1 cellular context compared by ENCODE assay signal in the genomic region with DNA sequence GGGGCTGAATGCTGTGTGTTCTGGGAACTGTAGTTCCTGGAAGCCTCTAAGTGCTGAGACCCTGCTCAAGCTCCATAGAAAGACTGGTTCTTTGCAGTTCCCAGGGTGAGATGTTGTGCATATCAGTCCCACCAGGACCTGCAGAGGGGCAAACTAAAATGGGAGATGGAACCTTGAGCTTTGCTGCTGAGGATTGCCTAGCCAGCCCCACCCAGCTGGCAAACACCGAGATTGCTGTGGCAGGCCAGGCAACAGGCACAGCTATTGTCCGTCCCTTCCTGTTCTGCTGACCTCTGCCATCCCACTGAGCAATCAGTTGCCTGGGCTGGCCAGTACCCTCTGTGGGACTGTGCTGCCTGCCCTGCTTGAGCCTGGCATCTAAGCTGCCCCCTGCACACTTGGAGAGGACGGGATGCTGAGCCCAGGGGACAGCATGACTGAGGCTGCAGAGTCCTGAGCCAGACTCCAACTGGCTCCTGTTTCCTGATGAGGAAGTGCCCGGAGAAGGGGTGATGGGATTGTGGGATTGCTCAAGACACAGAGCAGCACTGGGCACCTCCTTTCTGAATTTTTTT.
A peak's percentile ranks its signal among the peaks of the same experiment; 100 is the strongest.
TF ChIP-seq lines count a peak whose summit lies in the region.

No MANE protein-coding gene starts in this region.

TF ChIP-seq in HepG2, 621 proteins besides CTCF, POLR2A, EP300 and RAD21 (continued from another document and continues in another):
- TF ChIP-seq, protein P1, sequence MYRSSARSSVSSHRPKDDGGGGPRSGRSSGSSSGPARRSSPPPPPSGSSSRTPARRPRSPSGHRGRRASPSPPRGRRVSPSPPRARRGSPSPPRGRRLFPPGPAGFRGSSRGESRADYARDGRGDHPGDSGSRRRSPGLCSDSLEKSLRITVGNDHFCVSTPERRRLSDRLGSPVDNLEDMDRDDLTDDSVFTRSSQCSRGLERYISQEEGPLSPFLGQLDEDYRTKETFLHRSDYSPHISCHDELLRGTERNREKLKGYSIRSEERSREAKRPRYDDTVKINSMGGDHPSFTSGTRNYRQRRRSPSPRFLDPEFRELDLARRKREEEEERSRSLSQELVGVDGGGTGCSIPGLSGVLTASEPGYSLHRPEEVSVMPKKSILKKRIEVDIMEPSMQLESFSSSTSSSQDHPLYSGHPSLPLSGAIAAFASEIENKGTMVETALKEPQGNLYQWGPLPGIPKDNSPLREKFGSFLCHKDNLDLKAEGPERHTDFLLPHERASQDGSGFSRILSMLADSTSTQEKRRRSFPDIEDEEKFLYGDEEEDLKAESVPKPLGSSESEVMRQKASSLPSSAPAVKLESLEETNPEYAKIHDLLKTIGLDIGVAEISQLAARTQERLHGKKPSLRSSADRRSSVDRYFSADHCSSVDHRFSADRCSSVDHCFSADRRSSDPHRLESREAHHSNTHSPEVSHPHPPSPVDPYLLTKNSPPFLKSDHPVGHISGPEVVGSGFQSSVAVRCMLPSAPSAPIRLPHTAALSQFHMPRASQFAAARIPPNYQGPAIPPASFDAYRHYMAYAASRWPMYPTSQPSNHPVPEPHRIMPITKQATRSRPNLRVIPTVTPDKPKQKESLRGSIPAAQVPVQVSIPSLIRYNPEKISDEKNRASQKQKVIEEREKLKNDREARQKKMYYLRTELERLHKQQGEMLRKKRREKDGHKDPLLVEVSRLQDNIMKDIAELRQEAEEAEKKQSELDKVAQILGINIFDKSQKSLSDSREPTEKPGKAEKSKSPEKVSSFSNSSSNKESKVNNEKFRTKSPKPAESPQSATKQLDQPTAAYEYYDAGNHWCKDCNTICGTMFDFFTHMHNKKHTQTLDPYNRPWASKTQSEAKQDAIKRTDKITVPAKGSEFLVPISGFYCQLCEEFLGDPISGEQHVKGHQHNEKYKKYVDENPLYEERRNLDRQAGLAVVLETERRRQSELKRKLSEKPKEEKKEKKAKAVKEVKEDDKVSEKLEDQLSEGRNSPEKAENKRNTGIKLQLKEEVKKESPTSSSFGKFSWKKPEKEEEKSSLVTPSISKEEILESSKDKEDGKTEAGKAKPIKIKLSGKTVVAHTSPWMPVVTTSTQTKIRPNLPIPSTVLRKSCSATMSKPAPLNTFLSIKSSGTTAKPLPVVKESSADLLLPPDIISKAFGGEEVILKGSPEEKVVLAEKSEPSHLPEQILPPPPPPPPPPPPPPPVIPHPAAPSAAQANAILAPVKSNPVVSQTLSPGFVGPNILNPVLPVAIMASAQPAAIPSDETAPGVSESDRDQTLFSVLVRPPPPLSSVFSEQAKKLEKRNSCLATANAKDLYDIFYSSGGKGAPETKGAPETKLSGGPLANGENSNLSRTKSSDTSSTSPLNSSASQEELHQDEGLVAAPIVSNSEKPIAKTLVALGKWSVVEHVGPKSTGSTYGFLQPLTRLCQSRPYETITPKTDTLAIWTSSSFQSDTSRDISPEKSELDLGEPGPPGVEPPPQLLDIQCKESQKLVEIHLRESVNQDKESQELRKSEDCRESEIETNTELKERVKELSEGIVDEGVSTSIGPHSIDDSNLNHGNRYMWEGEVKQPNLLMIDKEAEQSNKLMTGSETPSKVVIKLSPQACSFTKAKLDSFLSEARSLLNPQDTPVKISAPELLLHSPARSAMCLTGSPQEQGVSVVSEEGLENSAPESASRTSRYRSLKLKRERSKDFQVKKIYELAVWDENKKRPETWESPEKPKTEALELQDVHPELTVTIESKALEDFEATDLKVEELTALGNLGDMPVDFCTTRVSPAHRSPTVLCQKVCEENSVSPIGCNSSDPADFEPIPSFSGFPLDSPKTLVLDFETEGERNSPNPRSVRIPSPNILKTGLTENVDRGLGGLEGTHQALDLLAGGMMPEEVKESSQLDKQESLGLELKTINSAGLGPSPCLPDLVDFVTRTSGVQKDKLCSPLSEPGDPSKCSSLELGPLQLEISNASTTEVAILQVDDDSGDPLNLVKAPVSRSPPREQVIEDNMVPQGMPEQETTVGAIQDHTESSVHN (CRISPR knock-in tag; IDR thresholded peaks at IDR 0.05), result no peak
- no peak for TF ChIP-seq ZNF678 (CRISPR knock-in tag; IDR thresholded peaks at IDR 0.05)
- TF ChIP-seq NFYC (CRISPR knock-in tag; IDR thresholded peaks at IDR 0.05), result no peak
- TF ChIP-seq, protein P2, sequence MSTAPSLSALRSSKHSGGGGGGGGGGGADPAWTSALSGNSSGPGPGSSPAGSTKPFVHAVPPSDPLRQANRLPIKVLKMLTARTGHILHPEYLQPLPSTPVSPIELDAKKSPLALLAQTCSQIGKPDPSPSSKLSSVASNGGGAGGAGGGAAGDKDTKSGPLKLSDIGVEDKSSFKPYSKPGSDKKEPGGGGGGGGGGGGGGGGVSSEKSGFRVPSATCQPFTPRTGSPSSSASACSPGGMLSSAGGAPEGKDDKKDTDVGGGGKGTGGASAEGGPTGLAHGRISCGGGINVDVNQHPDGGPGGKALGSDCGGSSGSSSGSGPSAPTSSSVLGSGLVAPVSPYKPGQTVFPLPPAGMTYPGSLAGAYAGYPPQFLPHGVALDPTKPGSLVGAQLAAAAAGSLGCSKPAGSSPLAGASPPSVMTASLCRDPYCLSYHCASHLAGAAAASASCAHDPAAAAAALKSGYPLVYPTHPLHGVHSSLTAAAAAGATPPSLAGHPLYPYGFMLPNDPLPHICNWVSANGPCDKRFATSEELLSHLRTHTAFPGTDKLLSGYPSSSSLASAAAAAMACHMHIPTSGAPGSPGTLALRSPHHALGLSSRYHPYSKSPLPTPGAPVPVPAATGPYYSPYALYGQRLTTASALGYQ (CRISPR knock-in tag; IDR thresholded peaks at IDR 0.05), result no peak
- 0 out of 2 replicates have a peak, but pooled peaks have one; percentile 70 for TF ChIP-seq ZNF772 (CRISPR knock-in tag; IDR thresholded peaks at IDR 0.05)
- no peak for TF ChIP-seq ATM (IDR thresholded peaks at IDR 0.05; ENCODE audit: borderline replicate concordance)
- TF ChIP-seq ELF1 (CRISPR knock-in tag; IDR thresholded peaks at IDR 0.05), result 0 out of 2 replicates have a peak, but pooled peaks have one; percentile 15
- TF ChIP-seq BORCS8-MEF2B (CRISPR knock-in tag; IDR thresholded peaks at IDR 0.05), result no peak
- TF ChIP-seq, protein P3, sequence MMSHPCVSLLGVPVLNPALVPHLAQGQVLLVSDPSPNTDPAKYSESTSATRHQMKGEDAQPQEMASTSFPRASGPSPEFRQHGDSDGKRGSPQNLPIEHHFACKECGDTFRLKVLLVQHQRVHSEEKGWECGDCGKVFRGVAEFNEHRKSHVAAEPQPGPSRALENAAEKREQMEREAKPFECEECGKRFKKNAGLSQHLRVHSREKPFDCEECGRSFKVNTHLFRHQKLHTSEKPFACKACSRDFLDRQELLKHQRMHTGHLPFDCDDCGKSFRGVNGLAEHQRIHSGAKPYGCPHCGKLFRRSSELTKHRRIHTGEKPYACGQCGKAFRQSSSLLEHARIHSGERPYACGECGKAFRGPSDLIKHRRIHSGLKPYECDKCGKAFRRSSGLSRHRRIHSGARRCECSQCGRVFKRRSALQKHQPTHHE (CRISPR knock-in tag; IDR thresholded peaks at IDR 0.05; ENCODE audit: borderline replicate concordance), result no peak
- peak; percentile 34 for TF ChIP-seq RBM39 (IDR thresholded peaks at IDR 0.05; ENCODE audit: low read depth, low read length, poor library complexity, severe bottlenecking)
- TF ChIP-seq SP5 (CRISPR knock-in tag; IDR thresholded peaks at IDR 0.05; ENCODE audit: borderline replicate concordance, low read depth), result 0 out of 2 replicates have a peak, but pooled peaks have one; percentile 45
- TF ChIP-seq, protein P4, sequence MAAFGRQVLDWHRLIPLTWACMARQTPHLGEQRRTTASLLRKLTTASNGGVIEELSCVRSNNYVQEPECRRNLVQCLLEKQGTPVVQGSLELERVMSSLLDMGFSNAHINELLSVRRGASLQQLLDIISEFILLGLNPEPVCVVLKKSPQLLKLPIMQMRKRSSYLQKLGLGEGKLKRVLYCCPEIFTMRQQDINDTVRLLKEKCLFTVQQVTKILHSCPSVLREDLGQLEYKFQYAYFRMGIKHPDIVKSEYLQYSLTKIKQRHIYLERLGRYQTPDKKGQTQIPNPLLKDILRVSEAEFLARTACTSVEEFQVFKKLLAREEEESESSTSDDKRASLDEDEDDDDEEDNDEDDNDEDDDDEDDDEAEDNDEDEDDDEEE (CRISPR knock-in tag; IDR thresholded peaks at IDR 0.05), result no peak
- no peak for TF ChIP-seq ZNF264 (CRISPR knock-in tag; IDR thresholded peaks at IDR 0.05)
- no peak for TF ChIP-seq SIN3B (IDR thresholded peaks at IDR 0.05; ENCODE audit: low read length)
- no peak for TF ChIP-seq ZNF746 (CRISPR knock-in tag; IDR thresholded peaks at IDR 0.05)
- TF ChIP-seq REXO4 (CRISPR knock-in tag; IDR thresholded peaks at IDR 0.05; ENCODE audit: borderline replicate concordance), result no peak
- no peak for TF ChIP-seq ESRRA (CRISPR knock-in tag; IDR thresholded peaks at IDR 0.05; ENCODE audit: low read depth)
- no peak for TF ChIP-seq TRIM24 (CRISPR knock-in tag; IDR thresholded peaks at IDR 0.05)
- TF ChIP-seq KDM5B (CRISPR knock-in tag; IDR thresholded peaks at IDR 0.05; ENCODE audit: borderline replicate concordance), result peak; percentile 35; the same call in 1 of the 2 replicates
- peak; percentile 30; the same call in 1 of the 2 replicates for TF ChIP-seq MTA1 (CRISPR knock-in tag; IDR thresholded peaks at IDR 0.05; ENCODE audit: borderline replicate concordance)
- TF ChIP-seq ZNF83 (CRISPR knock-in tag; IDR thresholded peaks at IDR 0.05; ENCODE audit: borderline replicate concordance), result peak; percentile 24; the same call in 1 of the 2 replicates
- TF ChIP-seq, protein P5, sequence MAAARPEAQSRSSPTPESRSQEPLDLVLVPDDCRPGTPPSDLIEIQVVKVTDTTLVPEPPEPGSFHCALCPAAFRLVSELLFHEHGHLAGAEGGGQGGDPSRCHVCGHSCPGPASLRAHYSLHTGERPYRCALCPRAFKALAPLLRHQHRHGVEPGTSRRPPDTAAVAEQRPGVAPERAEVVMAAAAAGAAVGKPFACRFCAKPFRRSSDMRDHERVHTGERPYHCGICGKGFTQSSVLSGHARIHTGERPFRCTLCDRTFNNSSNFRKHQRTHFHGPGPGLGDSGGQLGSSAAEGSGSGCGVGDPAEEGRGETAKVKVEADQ (CRISPR knock-in tag; IDR thresholded peaks at IDR 0.05; ENCODE audit: borderline replicate concordance), result no peak
- TF ChIP-seq RXRB (CRISPR knock-in tag; IDR thresholded peaks at IDR 0.05; ENCODE audit: borderline replicate concordance), result peak; percentile 23; the same call in 1 of the 2 replicates
- no peak for TF ChIP-seq TOPORS (CRISPR knock-in tag; IDR thresholded peaks at IDR 0.05)
- TF ChIP-seq, protein P6, sequence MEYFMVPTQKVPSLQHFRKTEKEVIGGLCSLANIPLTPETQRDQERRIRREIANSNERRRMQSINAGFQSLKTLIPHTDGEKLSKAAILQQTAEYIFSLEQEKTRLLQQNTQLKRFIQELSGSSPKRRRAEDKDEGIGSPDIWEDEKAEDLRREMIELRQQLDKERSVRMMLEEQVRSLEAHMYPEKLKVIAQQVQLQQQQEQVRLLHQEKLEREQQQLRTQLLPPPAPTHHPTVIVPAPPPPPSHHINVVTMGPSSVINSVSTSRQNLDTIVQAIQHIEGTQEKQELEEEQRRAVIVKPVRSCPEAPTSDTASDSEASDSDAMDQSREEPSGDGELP (IDR thresholded peaks at IDR 0.05; ENCODE audit: borderline replicate concordance, low read depth), result peak; percentile 19; the same call in 1 of the 2 replicates
- TF ChIP-seq, protein P7, sequence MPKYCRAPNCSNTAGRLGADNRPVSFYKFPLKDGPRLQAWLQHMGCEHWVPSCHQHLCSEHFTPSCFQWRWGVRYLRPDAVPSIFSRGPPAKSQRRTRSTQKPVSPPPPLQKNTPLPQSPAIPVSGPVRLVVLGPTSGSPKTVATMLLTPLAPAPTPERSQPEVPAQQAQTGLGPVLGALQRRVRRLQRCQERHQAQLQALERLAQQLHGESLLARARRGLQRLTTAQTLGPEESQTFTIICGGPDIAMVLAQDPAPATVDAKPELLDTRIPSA (CRISPR knock-in tag; IDR thresholded peaks at IDR 0.05; ENCODE audit: borderline replicate concordance), result no peak
- TF ChIP-seq, protein P8, sequence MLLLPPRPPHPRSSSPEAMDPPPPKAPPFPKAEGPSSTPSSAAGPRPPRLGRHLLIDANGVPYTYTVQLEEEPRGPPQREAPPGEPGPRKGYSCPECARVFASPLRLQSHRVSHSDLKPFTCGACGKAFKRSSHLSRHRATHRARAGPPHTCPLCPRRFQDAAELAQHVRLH (CRISPR knock-in tag; IDR thresholded peaks at IDR 0.05; ENCODE audit: borderline replicate concordance, low read depth), result no peak
- TF ChIP-seq, protein P9, sequence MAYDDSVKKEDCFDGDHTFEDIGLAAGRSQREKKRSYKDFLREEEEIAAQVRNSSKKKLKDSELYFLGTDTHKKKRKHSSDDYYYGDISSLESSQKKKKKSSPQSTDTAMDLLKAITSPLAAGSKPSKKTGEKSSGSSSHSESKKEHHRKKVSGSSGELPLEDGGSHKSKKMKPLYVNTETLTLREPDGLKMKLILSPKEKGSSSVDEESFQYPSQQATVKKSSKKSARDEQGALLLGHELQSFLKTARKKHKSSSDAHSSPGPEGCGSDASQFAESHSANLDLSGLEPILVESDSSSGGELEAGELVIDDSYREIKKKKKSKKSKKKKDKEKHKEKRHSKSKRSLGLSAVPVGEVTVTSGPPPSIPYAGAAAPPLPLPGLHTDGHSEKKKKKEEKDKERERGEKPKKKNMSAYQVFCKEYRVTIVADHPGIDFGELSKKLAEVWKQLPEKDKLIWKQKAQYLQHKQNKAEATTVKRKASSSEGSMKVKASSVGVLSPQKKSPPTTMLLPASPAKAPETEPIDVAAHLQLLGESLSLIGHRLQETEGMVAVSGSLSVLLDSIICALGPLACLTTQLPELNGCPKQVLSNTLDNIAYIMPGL (CRISPR knock-in tag; IDR thresholded peaks at IDR 0.05; ENCODE audit: borderline replicate concordance in 1 of 2, low read depth in 1 of 2), result 0 out of 4 replicates have a peak, but pooled peaks of 1 of the 2 experiments have one; percentile 7
- TF ChIP-seq, protein P10, sequence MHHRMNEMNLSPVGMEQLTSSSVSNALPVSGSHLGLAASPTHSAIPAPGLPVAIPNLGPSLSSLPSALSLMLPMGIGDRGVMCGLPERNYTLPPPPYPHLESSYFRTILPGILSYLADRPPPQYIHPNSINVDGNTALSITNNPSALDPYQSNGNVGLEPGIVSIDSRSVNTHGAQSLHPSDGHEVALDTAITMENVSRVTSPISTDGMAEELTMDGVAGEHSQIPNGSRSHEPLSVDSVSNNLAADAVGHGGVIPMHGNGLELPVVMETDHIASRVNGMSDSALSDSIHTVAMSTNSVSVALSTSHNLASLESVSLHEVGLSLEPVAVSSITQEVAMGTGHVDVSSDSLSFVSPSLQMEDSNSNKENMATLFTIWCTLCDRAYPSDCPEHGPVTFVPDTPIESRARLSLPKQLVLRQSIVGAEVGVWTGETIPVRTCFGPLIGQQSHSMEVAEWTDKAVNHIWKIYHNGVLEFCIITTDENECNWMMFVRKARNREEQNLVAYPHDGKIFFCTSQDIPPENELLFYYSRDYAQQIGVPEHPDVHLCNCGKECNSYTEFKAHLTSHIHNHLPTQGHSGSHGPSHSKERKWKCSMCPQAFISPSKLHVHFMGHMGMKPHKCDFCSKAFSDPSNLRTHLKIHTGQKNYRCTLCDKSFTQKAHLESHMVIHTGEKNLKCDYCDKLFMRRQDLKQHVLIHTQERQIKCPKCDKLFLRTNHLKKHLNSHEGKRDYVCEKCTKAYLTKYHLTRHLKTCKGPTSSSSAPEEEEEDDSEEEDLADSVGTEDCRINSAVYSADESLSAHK (CRISPR knock-in tag; IDR thresholded peaks at IDR 0.05; ENCODE audit: borderline replicate concordance), result no peak
- TF ChIP-seq POGZ (CRISPR knock-in tag; IDR thresholded peaks at IDR 0.05), result 0 out of 2 replicates have a peak, but pooled peaks have one; percentile 31
- TF ChIP-seq SRSF1 (optimal IDR thresholded peaks at IDR 0.05; ENCODE audit: low read depth, low read length), result no peak
